2 cellular contexts compared by ENCODE assay signal in genomic region chr2:145626301-145626700, GRCh38.
TF ChIP-seq lines count a peak whose summit lies in the region.

No MANE protein-coding gene starts in this region.

TF ChIP-seq in K562, 482 proteins besides CTCF, POLR2A, EP300 and RAD21:
- TF ChIP-seq MTA2 (IDR thresholded peaks at IDR 0.05; ENCODE audit: low read depth) (no peak), CAMTA2 (CRISPR knock-in tag; conservative IDR thresholded peaks at IDR 0.05) (no peak), RBFOX2 (IDR thresholded peaks at IDR 0.05; ENCODE audit: low read depth, low read length) (no peak), BCL6 (CRISPR knock-in tag; IDR thresholded peaks at IDR 0.05) (no peak), CREB3 (tag; conservative IDR thresholded peaks at IDR 0.05; ENCODE audit: low read depth) (no peak), RBM17 (IDR thresholded peaks at IDR 0.05; ENCODE audit: borderline replicate concordance, low read depth, low read length) (no peak), USF1 (CRISPR knock-in tag; IDR thresholded peaks at IDR 0.05) (no peak), MAZ (CRISPR knock-in tag; conservative IDR thresholded peaks at IDR 0.05 in 1 of 2, IDR thresholded peaks at IDR 0.05 in 1 of 2) (no peak), BRD9 (IDR thresholded peaks at IDR 0.05; ENCODE audit: low read depth, partially characterized antibody) (no peak), RFX1 (IDR thresholded peaks at IDR 0.05) (no peak), TFAP4 (CRISPR knock-in tag; IDR thresholded peaks at IDR 0.05; ENCODE audit: borderline replicate concordance) (no peak)

TF ChIP-seq in H1, 55 proteins besides CTCF, POLR2A, EP300 and RAD21:
- no peak for TF ChIP-seq ATF2 (IDR thresholded peaks at IDR 0.05; ENCODE audit: low read length)
- TF ChIP-seq CHD1 (IDR thresholded peaks at IDR 0.05; ENCODE audit: low read depth, low read length): no peak
- no peak for TF ChIP-seq EZH2 (IDR thresholded peaks at IDR 0.05; ENCODE audit: low read depth, low read length, severe bottlenecking)
- no peak for TF ChIP-seq JUND (IDR thresholded peaks at IDR 0.05; ENCODE audit: low read length)
- no peak for TF ChIP-seq ASH2L (IDR thresholded peaks at IDR 0.05; ENCODE audit: low read length)
- TF ChIP-seq MAFK (IDR thresholded peaks at IDR 0.05; ENCODE audit: low read depth, low read length): no peak
- TF ChIP-seq USF2 (IDR thresholded peaks at IDR 0.05; ENCODE audit: low read length): no peak
- TF ChIP-seq E2F6 (IDR thresholded peaks at IDR 0.05): no peak
- TF ChIP-seq SP1 (IDR thresholded peaks at IDR 0.05; ENCODE audit: low read depth, low read length): no peak
- TF ChIP-seq SP4 (IDR thresholded peaks at IDR 0.05; ENCODE audit: low read length): no peak
- no peak for TF ChIP-seq SIN3A (conservative IDR thresholded peaks at IDR 0.05 in 1 of 2, IDR thresholded peaks at IDR 0.05 in 1 of 2; ENCODE audit: low read depth in 1 of 2, low read length in 2 of 2)
- TF ChIP-seq RXRA (IDR thresholded peaks at IDR 0.05; ENCODE audit: insufficient read depth, low read depth, low read length): no peak
- TF ChIP-seq CEBPB (IDR thresholded peaks at IDR 0.05; ENCODE audit: low read depth, low read length): no peak
- TF ChIP-seq HDAC6 (IDR thresholded peaks at IDR 0.05; ENCODE audit: low read depth, low read length): no peak
- no peak for TF ChIP-seq GTF2F1 (IDR thresholded peaks at IDR 0.05; ENCODE audit: borderline replicate concordance, low read depth, low read length)
- TF ChIP-seq SAP30 (IDR thresholded peaks at IDR 0.05; ENCODE audit: insufficient read depth, insufficient replicate concordance, low read length): no peak
- no peak for TF ChIP-seq KDM5A (IDR thresholded peaks at IDR 0.05; ENCODE audit: low read length)
- no peak for TF ChIP-seq BRCA1 (IDR thresholded peaks at IDR 0.05; ENCODE audit: low read depth, low read length)
- TF ChIP-seq NRF1 (IDR thresholded peaks at IDR 0.05; ENCODE audit: low read depth, low read length): no peak
